In genomic region chr1:38997034-38997900, GRCh38 we compare ENCODE assay signal across 13 cellular contexts. TPM values are rescaled to one million over a fixed set of nuclear protein-coding genes. Genes with fewer than 3 reads are reported as not detected.
DNase-seq lines count a peak whose midpoint lies in the region; ATAC-seq and TF ChIP-seq lines count a peak whose summit lies in the region.
"Had no signal": no experiment of that assay in that cellular context is flagged by ENCODE, and none has a peak within 500 bp of the region (broad histone marks: within the 10 kb centered on the region; RNA-seq: fewer than 3 reads in every experiment).

No MANE protein-coding gene starts in this region.

- H3K27me3 ChIP-seq in breast epithelium = no peaks in the 10 kb centered on the region
- H3K27me3 ChIP-seq in transverse colon = no peaks in the 10 kb centered on the region

- H3K4me3 Mint-ChIP-seq in MCF 10A (ENCODE audit: unreplicated experiment) (no peak overlapping the region), memory B cell (no peak overlapping the region)
- H3K4me3 Mint-ChIP-seq in activated naive CD8-positive, alpha-beta T cell treated with anti-CD3 and anti-CD28 coated beads, Interleukin-2, amount 10 ng/mL, durations not matched to agents 7 days and 5 days = peak overlapping the region; percentile 63

- intact Hi-C loops in MCF 10A (cut with micrococcal nuclease) = no loop called here
- intact Hi-C loops in breast epithelium (cut with DNase I; ENCODE audit: low total_unique reads) = no loop called here
- intact Hi-C loops in transverse colon (cut with DNase I; ENCODE audit: low total_unique reads) = no loop called here

- H3K27me3 Mint-ChIP-seq in MCF 10A (ENCODE audit: insufficient read depth, unreplicated experiment) (no peaks in the 10 kb centered on the region), memory B cell (no peaks in the 10 kb centered on the region)
- no peaks in the 10 kb centered on the region for H3K27me3 Mint-ChIP-seq in activated naive CD8-positive, alpha-beta T cell treated with anti-CD3 and anti-CD28 coated beads, Interleukin-2, amount 10 ng/mL, durations not matched to agents 7 days and 5 days

- H3K9me3 ChIP-seq in breast epithelium = no peaks in the 10 kb centered on the region
- H3K9me3 ChIP-seq in transverse colon = no peaks in the 10 kb centered on the region

- ATAC-seq in activated naive CD8-positive, alpha-beta T cell treated with anti-CD3 and anti-CD28 coated beads, Interleukin-2, amount 10 ng/mL, durations not matched to agents 7 days and 5 days (ENCODE audit: low read depth) = peak; percentile 56
- no peak for ATAC-seq in memory B cell (ENCODE audit: low read depth)
- no peak for ATAC-seq in HG03280 (IDR thresholded peaks at IDR 0.05; ENCODE audit: unreplicated experiment)
- ATAC-seq: GM12878 had no signal

- no peak for DNase-seq in MCF 10A (ENCODE audit: unreplicated experiment)
- DNase-seq in breast epithelium (ENCODE audit: low spot score in 2 of 2) = no peak
- DNase-seq in activated naive CD8-positive, alpha-beta T cell treated with anti-CD3 and anti-CD28 coated beads, Interleukin-2, amount 10 ng/mL, durations not matched to agents 7 days and 5 days = no peak
- DNase-seq in memory B cell (ENCODE audit: low spot score in 2 of 2) = no peak
- no peak for DNase-seq in transverse colon
- DNase-seq in occipital lobe (lab: John Stamatoyannopoulos, UW) = no peak
- DNase-seq in NCI-H1417 (lab: John Stamatoyannopoulos, UW) = no peak
- DNase-seq: NCI-H1436 treated with DMSO at 0.1 percent for 48 hours; PC-9; stimulated activated CD8-positive, alpha-beta memory T cell treated with anti-CD3 and anti-CD28 coated beads, Interleukin-4, amount 100 ng/mL, for 48 hours had no signal

- POLR2A ChIA-PET in MCF 10A (lab: Yijun Ruan, JAX) = interaction anchor here (0.6 to 1.0 kb wide), 5 partner anchors 13 to 1305 kb away, joined by 3 to 5 read pairs (median 3); partner anchors contain the start of gene NDUFS5
- POLR2A ChIA-PET in activated naive CD8-positive, alpha-beta T cell treated with anti-CD3 and anti-CD28 coated beads, Interleukin-2, amount 10 ng/mL, durations not matched to agents 7 days and 5 days (lab: Charles Lee) = interaction anchor here (0.6 to 2.7 kb wide), 3 partner anchors 27 to 138 kb away, joined by 3 to 8 read pairs (median 3); partner anchors contain the start of genes NDUFS5 and RRAGC

- H3K9me3 Mint-ChIP-seq in MCF 10A (ENCODE audit: unreplicated experiment) = no peaks in the 10 kb centered on the region
- H3K9me3 Mint-ChIP-seq in activated naive CD8-positive, alpha-beta T cell treated with anti-CD3 and anti-CD28 coated beads, Interleukin-2, amount 10 ng/mL, durations not matched to agents 7 days and 5 days = no peaks in the 10 kb centered on the region
- H3K9me3 Mint-ChIP-seq in memory B cell = no peaks in the 10 kb centered on the region

- no peaks in the 10 kb centered on the region for H3K4me1 ChIP-seq in breast epithelium
- peaks cover 0 to 46% (median 25%) of the 10 kb centered on the region in 4 donors for H3K4me1 ChIP-seq in transverse colon

- TF ChIP-seq CTCF in MCF 10A (IDR thresholded peaks at IDR 0.05; ENCODE audit: unreplicated experiment) (no peak), breast epithelium (IDR thresholded peaks at IDR 0.05) (no peak), transverse colon (IDR thresholded peaks at IDR 0.05) (no peak)

- H3K27ac Mint-ChIP-seq in MCF 10A (ENCODE audit: low read depth, unreplicated experiment) (peak overlapping the region; percentile 70), memory B cell (peak overlapping the region; percentile 73)
- peak overlapping the region; percentile 71 for H3K27ac Mint-ChIP-seq in activated naive CD8-positive, alpha-beta T cell treated with anti-CD3 and anti-CD28 coated beads, Interleukin-2, amount 10 ng/mL, durations not matched to agents 7 days and 5 days

- no peak for TF ChIP-seq EP300 in transverse colon (IDR thresholded peaks at IDR 0.05; ENCODE audit: low read depth)

- BruUV-seq in MCF 10A (replicated peaks; lab: Mats Ljungman, UMichigan) = no TSS peak

- TF ChIP-seq POLR2A in breast epithelium (IDR thresholded peaks at IDR 0.05) (no peak), transverse colon (IDR thresholded peaks at IDR 0.05) (no peak)

- H3K36me3 Mint-ChIP-seq in MCF 10A (ENCODE audit: insufficient read depth, unreplicated experiment) = peaks cover 78% of the 10 kb centered on the region
- peaks cover 43% of the 10 kb centered on the region for H3K36me3 Mint-ChIP-seq in activated naive CD8-positive, alpha-beta T cell treated with anti-CD3 and anti-CD28 coated beads, Interleukin-2, amount 10 ng/mL, durations not matched to agents 7 days and 5 days
- H3K36me3 Mint-ChIP-seq in memory B cell = peaks cover 21% of the 10 kb centered on the region

- no peaks in the 10 kb centered on the region for H3K36me3 ChIP-seq in breast epithelium
- H3K36me3 ChIP-seq in transverse colon = peaks cover 0 to 32% (median 16%) of the 10 kb centered on the region in 4 donors

- H3K27ac ChIP-seq in breast epithelium (peak overlapping the region in 1 of 2 donors; percentile 29), transverse colon (peak overlapping the region; percentile 20 to 50 (median 32))
- H3K27ac ChIP-seq: coronary artery, PC-9 had no signal

- CTCF ChIA-PET in MCF 10A (lab: Yijun Ruan, JAX) = interaction anchor here (0.6 to 1.0 kb wide), 3 partner anchors 94 to 133 kb away, joined by 3 to 4 read pairs (median 3); no protein-coding TSS in a partner anchor

- in situ Hi-C loops in transverse colon (cut with MboI; ENCODE audit: low pct_ligation_motif_present in 1 of 4, low pct_unique_long_range_greater_than_20kb in 1 of 4, low sequenced_read_pairs in 3 of 4) = no loop called here

- H3K4me3 ChIP-seq in breast epithelium (no peak overlapping the region), transverse colon (no peak overlapping the region)
- H3K4me3 ChIP-seq: coronary artery, GM12878, PC-9 had no signal

- WGBS in transverse colon (ENCODE audit: low coverage in 1 of 2), 2 donors = 40 to 49% methylated on average over 2 to 4 of the region's 4 CpGs

- H3K4me1 Mint-ChIP-seq in MCF 10A (ENCODE audit: insufficient read depth, unreplicated experiment) (peaks cover 9% of the 10 kb centered on the region), memory B cell (peaks cover 25% of the 10 kb centered on the region)
- peaks cover 44% of the 10 kb centered on the region for H3K4me1 Mint-ChIP-seq in activated naive CD8-positive, alpha-beta T cell treated with anti-CD3 and anti-CD28 coated beads, Interleukin-2, amount 10 ng/mL, durations not matched to agents 7 days and 5 days

RNA-seq across cellular contexts. Expression of gene AKIRIN1, which starts 6.2 kb away (rescaled TPM):
- total RNA-seq in MCF 10A (2022) (59.0 and 63.7 TPM in 2 replicates), breast epithelium (10 to 100 TPM; 34.7 to 35.1 (median 34.8) TPM), transverse colon (10 to 100 TPM; 38.5 to 70.7 (median 48.3) TPM), occipital lobe (57.2 TPM)
- 10 to 100 TPM; 55.5 to 60.2 TPM for total RNA-seq in activated naive CD8-positive, alpha-beta T cell treated with anti-CD3 and anti-CD28 coated beads, Interleukin-2, amount 10 ng/mL, durations not matched to agents 7 days and 5 days

RNA-seq across cellular contexts. Expression of gene NDUFS5, which starts 28.9 kb away (rescaled TPM):
- total RNA-seq in MCF 10A (2022) (224 and 233 TPM in 2 replicates), breast epithelium (100 to 1,000 TPM; 299 to 582 (median 393) TPM), transverse colon (100 to 1,000 TPM in 3 of 4 donors, 10 to 100 TPM in 1; 99.9 to 418 (median 312) TPM), occipital lobe (268 TPM)
- total RNA-seq in activated naive CD8-positive, alpha-beta T cell treated with anti-CD3 and anti-CD28 coated beads, Interleukin-2, amount 10 ng/mL, durations not matched to agents 7 days and 5 days = 100 to 1,000 TPM; 107 to 113 TPM

RNA-seq across cellular contexts. Expression of gene RHBDL2, which starts 55.6 kb away (rescaled TPM):
- total RNA-seq in MCF 10A (2022) (0.30 and 0.52 TPM in 2 replicates), breast epithelium (1 to 10 TPM in 1 of 3 donors, under 1 TPM in 2; 0.16 to 1.6 (median 0.33) TPM), transverse colon (10 to 100 TPM in 3 of 4 donors, 1 to 10 TPM in 1; 3.7 to 22.5 (median 17.6) TPM), occipital lobe (not detected)
- not detected for total RNA-seq in activated naive CD8-positive, alpha-beta T cell treated with anti-CD3 and anti-CD28 coated beads, Interleukin-2, amount 10 ng/mL, durations not matched to agents 7 days and 5 days
- total RNA-seq: GM12878 had no signal
